ENCODE assay signal across 1 cellular context in genomic region chr4:112153222-112153791, GRCh38.
TF ChIP-seq lines count a peak whose summit lies in the region.

No MANE protein-coding gene starts in this region.

TF ChIP-seq in K562, 482 proteins besides CTCF, POLR2A, EP300 and RAD21 (continued from another document and continues in another):
- TF ChIP-seq TFAP4 (CRISPR knock-in tag; IDR thresholded peaks at IDR 0.05; ENCODE audit: borderline replicate concordance): no peak; the same call in 1 of the 2 replicates
- TF ChIP-seq SNAPC5 (CRISPR knock-in tag; IDR thresholded peaks at IDR 0.05): no peak
- no peak for TF ChIP-seq NFIC (IDR thresholded peaks at IDR 0.05)
- no peak for TF ChIP-seq RNF2 (IDR thresholded peaks at IDR 0.05)
- no peak for TF ChIP-seq KLF1 (tag; IDR thresholded peaks at IDR 0.05)
- TF ChIP-seq NRF1 (conservative IDR thresholded peaks at IDR 0.05 in 1 of 2, IDR thresholded peaks at IDR 0.05 in 1 of 2): no peak
- TF ChIP-seq ZNF740 (CRISPR knock-in tag; IDR thresholded peaks at IDR 0.05): no peak
- TF ChIP-seq ZNF740 (tag; IDR thresholded peaks at IDR 0.05): no peak
- no peak for TF ChIP-seq NR2C2 (CRISPR knock-in tag; IDR thresholded peaks at IDR 0.05)
- TF ChIP-seq NR2C2 (tag; IDR thresholded peaks at IDR 0.05): no peak
- TF ChIP-seq FOXP1 (CRISPR knock-in tag; IDR thresholded peaks at IDR 0.05): no peak
- TF ChIP-seq NFIX (CRISPR knock-in tag; IDR thresholded peaks at IDR 0.05; ENCODE audit: low read depth): no peak
- TF ChIP-seq NR0B1 (IDR thresholded peaks at IDR 0.05; ENCODE audit: partially characterized antibody): no peak
- TF ChIP-seq KLF10 (CRISPR knock-in tag; IDR thresholded peaks at IDR 0.05): no peak
- no peak for TF ChIP-seq ZEB2 (IDR thresholded peaks at IDR 0.05)
- TF ChIP-seq ADNP (tag; IDR thresholded peaks at IDR 0.05): peak; percentile 70; the same call in 1 of the 2 replicates
- TF ChIP-seq BRCA1 (IDR thresholded peaks at IDR 0.05): no peak
- TF ChIP-seq BRCA1 (CRISPR knock-in tag; IDR thresholded peaks at IDR 0.05): no peak
- TF ChIP-seq ARID1B (IDR thresholded peaks at IDR 0.05): peak; percentile 94
- TF ChIP-seq WHSC1 (IDR thresholded peaks at IDR 0.05; ENCODE audit: low read length): no peak
- TF ChIP-seq ZNF232 (CRISPR knock-in tag; IDR thresholded peaks at IDR 0.05): no peak
- TF ChIP-seq CREB3L1 (IDR thresholded peaks at IDR 0.05; ENCODE audit: borderline replicate concordance, low read depth): no peak
- TF ChIP-seq NR2C1 (IDR thresholded peaks at IDR 0.05): no peak
- TF ChIP-seq NR2C1 (tag; IDR thresholded peaks at IDR 0.05): no peak
- TF ChIP-seq C11orf30 (IDR thresholded peaks at IDR 0.05; ENCODE audit: low read depth): no peak
- no peak for TF ChIP-seq JUNB (CRISPR knock-in tag; conservative IDR thresholded peaks at IDR 0.05)
- peak; percentile 65 for TF ChIP-seq CBFA2T2 (conservative IDR thresholded peaks at IDR 0.05)
- TF ChIP-seq DMBX1 (CRISPR knock-in tag; IDR thresholded peaks at IDR 0.05; ENCODE audit: borderline replicate concordance): no peak
- TF ChIP-seq CHD2 (IDR thresholded peaks at IDR 0.05; ENCODE audit: low read depth, low read length): no peak
- TF ChIP-seq LEF1 (IDR thresholded peaks at IDR 0.05): peak; percentile 21; the same call in 1 of the 2 replicates
- TF ChIP-seq SMARCB1 (IDR thresholded peaks at IDR 0.05; ENCODE audit: insufficient read length, low read depth): no peak
- TF ChIP-seq PATZ1 (CRISPR knock-in tag; IDR thresholded peaks at IDR 0.05; ENCODE audit: borderline replicate concordance): 0 out of 2 replicates have a peak, but pooled peaks have one; percentile 32
- TF ChIP-seq ZC3H11A (IDR thresholded peaks at IDR 0.05; ENCODE audit: low read depth, low read length): no peak
- TF ChIP-seq ZNF830 (CRISPR knock-in tag; IDR thresholded peaks at IDR 0.05): no peak
- TF ChIP-seq ZNF253 (CRISPR knock-in tag; conservative IDR thresholded peaks at IDR 0.05): no peak
- TF ChIP-seq SMARCE1 (IDR thresholded peaks at IDR 0.05): peak; percentile 88
- TF ChIP-seq MLX (CRISPR knock-in tag; conservative IDR thresholded peaks at IDR 0.05): no peak
- TF ChIP-seq SMC3 (conservative IDR thresholded peaks at IDR 0.05; ENCODE audit: insufficient read depth, low read depth, low read length): no peak
- no peak for TF ChIP-seq ZNF316 (IDR thresholded peaks at IDR 0.05)
- no peak for TF ChIP-seq ZNF347 (CRISPR knock-in tag; IDR thresholded peaks at IDR 0.05; ENCODE audit: low read depth)
- no peak for TF ChIP-seq RBFOX2 (IDR thresholded peaks at IDR 0.05; ENCODE audit: low read depth, low read length)
- TF ChIP-seq NBN (IDR thresholded peaks at IDR 0.05; ENCODE audit: low read depth): 0 out of 2 replicates have a peak, but pooled peaks have one; percentile 36
- no peak for TF ChIP-seq DNMT1 (IDR thresholded peaks at IDR 0.05)
- TF ChIP-seq HDAC3 (IDR thresholded peaks at IDR 0.05; ENCODE audit: borderline replicate concordance, partially characterized antibody): peak; percentile 11
- TF ChIP-seq FOSL1 (tag; conservative IDR thresholded peaks at IDR 0.05): 0 out of 2 replicates have a peak, but pooled peaks have one; percentile 19
- peak; percentile 58 for TF ChIP-seq HMBOX1 (IDR thresholded peaks at IDR 0.05)
- TF ChIP-seq HMG20B (CRISPR knock-in tag; IDR thresholded peaks at IDR 0.05): no peak
- TF ChIP-seq ZNF174 (CRISPR knock-in tag; IDR thresholded peaks at IDR 0.05): no peak
- TF ChIP-seq ZNF431 (CRISPR knock-in tag; IDR thresholded peaks at IDR 0.05): no peak
- TF ChIP-seq MTA2 (IDR thresholded peaks at IDR 0.05; ENCODE audit: low read depth): peak; percentile 54
- no peak for TF ChIP-seq CEBPB (tag; IDR thresholded peaks at IDR 0.05)
- no peak for TF ChIP-seq HCFC1 (IDR thresholded peaks at IDR 0.05; ENCODE audit: low read depth, low read length)
- no peak for TF ChIP-seq ZFP91 (CRISPR knock-in tag; IDR thresholded peaks at IDR 0.05)
- no peak for TF ChIP-seq SIX5 (IDR thresholded peaks at IDR 0.05; ENCODE audit: borderline replicate concordance in 1 of 2, insufficient read depth in 1 of 2, low read depth in 1 of 2, low read length in 2 of 2)
- no peak for TF ChIP-seq PHF8 (IDR thresholded peaks at IDR 0.05; ENCODE audit: borderline replicate concordance, low read length)
- no peak for TF ChIP-seq ZBTB8A (IDR thresholded peaks at IDR 0.05; ENCODE audit: partially characterized antibody)
- no peak for TF ChIP-seq TAF7 (tag; IDR thresholded peaks at IDR 0.05)
- TF ChIP-seq TAF15 (IDR thresholded peaks at IDR 0.05; ENCODE audit: low read depth, low read length): no peak
- TF ChIP-seq BRF2 (IDR thresholded peaks at IDR 0.05; ENCODE audit: borderline replicate concordance, insufficient read depth, insufficient read length): no peak
- TF ChIP-seq SOX6 (IDR thresholded peaks at IDR 0.05): peak; percentile 80
- TF ChIP-seq SIN3A (IDR thresholded peaks at IDR 0.05; ENCODE audit: borderline replicate concordance in 2 of 2, control insufficient read depth in 1 of 2, low read depth in 2 of 2, low read length in 2 of 2): no peak
- peak; percentile 94 for TF ChIP-seq SPI1 (IDR thresholded peaks at IDR 0.05; ENCODE audit: borderline replicate concordance, low read depth, low read length)
- no peak for TF ChIP-seq SRSF1 (IDR thresholded peaks at IDR 0.05; ENCODE audit: low read depth, low read length)
- TF ChIP-seq KDM1A (IDR thresholded peaks at IDR 0.05): peak; percentile 18 to 59; a peak in 2 of 4 replicates
- TF ChIP-seq JUND (IDR thresholded peaks at IDR 0.05; ENCODE audit: borderline replicate concordance, low read depth, low read length): 0 out of 2 replicates have a peak, but pooled peaks have one; percentile 9
- no peak; the same call in 2 of the 3 replicates for TF ChIP-seq JUND (tag; IDR thresholded peaks at IDR 0.05; ENCODE audit: borderline replicate concordance, low read depth, low read length)
- peak; percentile 71 for TF ChIP-seq PML (IDR thresholded peaks at IDR 0.05; ENCODE audit: low read length)
- no peak for TF ChIP-seq ELF2 (CRISPR knock-in tag; IDR thresholded peaks at IDR 0.05)
- 0 out of 2 replicates have a peak, but pooled peaks have one; percentile 18 for TF ChIP-seq STAT5A (IDR thresholded peaks at IDR 0.05; ENCODE audit: borderline replicate concordance, low read length)
- no peak for TF ChIP-seq ZNF57 (CRISPR knock-in tag; IDR thresholded peaks at IDR 0.05)
- TF ChIP-seq ZNF146 (CRISPR knock-in tag; IDR thresholded peaks at IDR 0.05; ENCODE audit: unreplicated experiment): no peak
- TF ChIP-seq RBM34 (IDR thresholded peaks at IDR 0.05; ENCODE audit: borderline replicate concordance, insufficient read depth, low read length): no peak
- no peak for TF ChIP-seq NFE2L1 (tag; IDR thresholded peaks at IDR 0.05; ENCODE audit: borderline replicate concordance, low read depth)
- no peak for TF ChIP-seq TAF9B (IDR thresholded peaks at IDR 0.05; ENCODE audit: partially characterized antibody)
